10 cellular contexts compared by ENCODE assay signal in the genomic region with DNA sequence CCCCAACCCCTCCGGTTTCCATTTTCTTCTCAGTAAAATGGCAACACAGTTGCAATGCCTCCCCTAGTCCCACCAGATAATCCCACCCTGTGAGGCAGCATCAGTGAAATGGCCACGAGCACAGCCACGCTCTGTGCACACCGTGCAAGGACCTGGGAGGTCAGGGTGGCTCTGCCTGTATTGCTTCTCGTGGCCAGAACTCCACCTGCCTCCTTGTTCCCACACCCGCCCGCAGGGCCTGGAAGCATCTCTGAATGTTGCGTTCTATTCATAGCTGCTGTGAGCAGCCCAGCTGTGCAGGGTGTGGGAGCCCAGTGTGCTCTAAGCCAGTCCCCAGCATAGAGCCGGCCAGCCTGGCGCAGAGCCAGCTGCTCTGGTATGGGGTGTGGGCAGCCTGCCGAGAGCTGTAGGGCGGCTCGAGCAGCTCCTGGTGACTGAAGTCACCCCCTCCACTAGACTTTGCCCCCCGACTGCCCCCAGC.
A peak's percentile ranks its signal among the peaks of the same experiment; 100 is the strongest.
DNase-seq lines count a peak whose midpoint lies in the region; ATAC-seq and TF ChIP-seq lines count a peak whose summit lies in the region.
"Had no signal": no experiment of that assay in that cellular context is flagged by ENCODE, and none has a peak within 500 bp of the region (broad histone marks: within the 10 kb centered on the region; RNA-seq: fewer than 3 reads in every experiment).

No MANE protein-coding gene starts in this region.

- no peak overlapping the region for H3K4me2 ChIP-seq in trophoblast cell (ENCODE audit: low read length)

- H3K4me1 ChIP-seq in trophoblast cell (ENCODE audit: control insufficient read depth in 1 of 2, insufficient read depth in 2 of 2, low read length in 2 of 2): peaks cover 4 to 8% of the 10 kb centered on the region in 2 experiments

- no peaks in the 10 kb centered on the region for H3K79me2 ChIP-seq in trophoblast cell (ENCODE audit: control insufficient read depth, insufficient read depth, low read length, poor library complexity)

- no peak overlapping the region for H4K8ac ChIP-seq in trophoblast cell (ENCODE audit: low read depth, low read length)

- no peak overlapping the region for H3K27ac ChIP-seq in trophoblast cell (ENCODE audit: low read depth, low read length)

- no peak overlapping the region for H2AFZ ChIP-seq in trophoblast cell (ENCODE audit: insufficient read depth, low read length, poor library complexity)

- no peaks in the 10 kb centered on the region for H3K9me3 Mint-ChIP-seq in endothelial cell (ENCODE audit: unreplicated experiment)
- H3K9me3 Mint-ChIP-seq: H9 had no signal

- ATAC-seq in esophagus mucosa: peak; percentile 46
- ATAC-seq in HG03095 (IDR thresholded peaks at IDR 0.05; ENCODE audit: unreplicated experiment): no peak

- H3K36me3 ChIP-seq in trophoblast cell (ENCODE audit: control insufficient read depth in 1 of 2, insufficient read depth in 2 of 2, low read length in 2 of 2): no peaks in the 10 kb centered on the region

- H4K91ac ChIP-seq in trophoblast cell (ENCODE audit: low read depth, low read length): no peak overlapping the region

- H3K27me3 ChIP-seq in trophoblast cell (ENCODE audit: insufficient read depth, low read length): no peaks in the 10 kb centered on the region

- no peaks in the 10 kb centered on the region for H3K27me3 Mint-ChIP-seq in endothelial cell (ENCODE audit: unreplicated experiment)

- no peak overlapping the region for H2BK12ac ChIP-seq in trophoblast cell (ENCODE audit: low read length)

- H3K79me1 ChIP-seq in trophoblast cell (ENCODE audit: low read length): no peaks in the 10 kb centered on the region

- no peak overlapping the region for H3K4me3 ChIP-seq in trophoblast cell (ENCODE audit: low read depth, low read length)

- H2AK5ac ChIP-seq in trophoblast cell (ENCODE audit: low read length): no peak overlapping the region

- H3K9me3 ChIP-seq in trophoblast cell (ENCODE audit: insufficient read depth, low read depth, low read length): peaks cover 2% of the 10 kb centered on the region

- no peaks in the 10 kb centered on the region for H3K36me3 Mint-ChIP-seq in endothelial cell (ENCODE audit: low read depth, unreplicated experiment)
- H3K36me3 Mint-ChIP-seq: naive B cell had no signal

- TF ChIP-seq CTCF in endothelial cell (IDR thresholded peaks at IDR 0.05; ENCODE audit: unreplicated experiment): no peak

- no peak overlapping the region for H3K4ac ChIP-seq in trophoblast cell (ENCODE audit: low read depth, low read length)

- no peak overlapping the region for H3K23ac ChIP-seq in trophoblast cell (ENCODE audit: low read length)

- no peak overlapping the region for H3K14ac ChIP-seq in trophoblast cell (ENCODE audit: low read length)

- no peaks in the 10 kb centered on the region for H3K4me1 Mint-ChIP-seq in endothelial cell (ENCODE audit: unreplicated experiment)

- H2BK120ac ChIP-seq in trophoblast cell (ENCODE audit: insufficient read depth, low read length, poor library complexity): no peak overlapping the region

- no peak overlapping the region for H3K27ac Mint-ChIP-seq in endothelial cell (ENCODE audit: unreplicated experiment)
- H3K27ac Mint-ChIP-seq: H9, naive B cell had no signal

- no peak overlapping the region for H3K18ac ChIP-seq in trophoblast cell (ENCODE audit: low read length)

- no CpG with 5 or more reads among the region's 14 CpGs for WGBS in trophoblast cell (ENCODE audit: extremely low coverage, insufficient coverage, insufficient read length)

- H4K12ac ChIP-seq in trophoblast cell (ENCODE audit: low read depth, low read length): no peak overlapping the region

- no peak overlapping the region for H3K9ac ChIP-seq in trophoblast cell (ENCODE audit: low read length)

- no peak overlapping the region for H3K4me3 Mint-ChIP-seq in endothelial cell (ENCODE audit: unreplicated experiment)
- H3K4me3 Mint-ChIP-seq: H9, naive B cell had no signal

- DNase-seq in Daoy (ENCODE audit: low read depth): peak; percentile 43
- DNase-seq in NCI-H2227 (lab: John Stamatoyannopoulos, UW; ENCODE audit: unreplicated experiment): peak; percentile 68
- peak; percentile 87 to 89 for DNase-seq in trophoblast cell
- no peak for DNase-seq in endothelial cell (ENCODE audit: low spot score)
- DNase-seq in HuH-7 (ENCODE audit: low spot score): no peak
- DNase-seq in cortex of kidney (lab: John Stamatoyannopoulos, UW): no peak
- DNase-seq: H9, naive B cell had no signal

- no peak overlapping the region for H2BK5ac ChIP-seq in trophoblast cell (ENCODE audit: low read depth, low read length, poor library complexity)

Comparison
In these comparisons a context has a peak if more than half of its experiments do, and no peak if none do; other contexts are left out.
1. DNase-seq: peak in Daoy (single experiment), NCI-H2227 (single experiment) and trophoblast cell (2 of 2); none in endothelial cell (single experiment), HuH-7 (single experiment) and cortex of kidney (single experiment).